Comparison of ENCODE assay signal across 8 cellular contexts in the genomic region with DNA sequence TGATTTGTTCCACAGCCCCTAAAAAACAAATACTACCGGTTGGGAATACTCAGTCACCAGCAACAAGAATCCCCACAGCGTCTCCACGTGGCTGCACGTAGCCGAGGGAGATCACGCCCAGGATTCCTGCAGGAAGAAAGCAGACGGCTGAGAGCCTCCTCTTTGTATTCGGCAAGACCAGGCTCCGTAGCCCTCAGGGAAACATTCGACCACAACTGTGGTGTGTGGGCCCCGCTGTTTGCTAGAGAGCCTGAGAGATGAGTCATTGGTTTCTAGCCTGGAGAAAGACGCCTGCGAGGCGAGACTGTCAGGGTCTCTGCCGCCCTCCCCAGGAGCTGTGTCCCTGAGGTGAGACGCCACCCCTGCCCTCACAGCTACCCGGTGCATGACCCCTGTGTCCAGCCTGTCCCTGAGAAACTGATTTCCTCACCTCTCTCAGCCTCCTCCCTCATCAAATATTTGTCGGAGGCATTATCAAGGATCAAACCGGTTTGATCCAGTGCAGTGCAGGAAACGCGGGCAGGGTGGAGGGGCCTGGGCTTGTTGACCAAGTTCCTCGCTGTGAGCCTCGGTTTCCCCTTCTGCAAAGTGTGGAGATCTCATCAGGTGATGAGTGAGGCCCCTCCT. TPM values are rescaled to one million over a fixed set of nuclear protein-coding genes. Genes with fewer than 3 reads are reported as not detected.
DNase-seq lines count a peak whose midpoint lies in the region; ATAC-seq lines count a peak whose summit lies in the region.

No MANE protein-coding gene starts in this region.

- H3K36me3 Mint-ChIP-seq in T-helper 1 cell treated with Interleukin-12 subunit alpha and Interleukin-12 subunit beta and Interleukin-4 antibody, amounts not matched to agents 30 μg/mL and 1 μg/mL, for 36 hours (ENCODE audit: low read depth) = peaks cover 29% of the 10 kb centered on the region

- no peaks in the 10 kb centered on the region for H3K9me3 Mint-ChIP-seq in T-helper 1 cell treated with Interleukin-12 subunit alpha and Interleukin-12 subunit beta and Interleukin-4 antibody, amounts not matched to agents 30 μg/mL and 1 μg/mL, for 36 hours

- DNase-seq in DMS 273 (lab: John Stamatoyannopoulos, UW; ENCODE audit: unreplicated experiment) = peak; percentile 24
- no peak for DNase-seq in DMS 273 treated with DMSO at 0.1 percent for 48 hours (lab: John Stamatoyannopoulos, UW)
- peak; percentile 67 for DNase-seq in activated naive CD8-positive, alpha-beta T cell treated with anti-CD3 and anti-CD28 coated beads, Interleukin-2, amount 50 U/mL, for 16 hours (ENCODE audit: low read depth, low spot score)
- DNase-seq in iris pigment epithelial cell (ENCODE audit: low read depth) = peak; percentile 97
- peak; percentile 83 for DNase-seq in stimulated activated CD4-positive, alpha-beta T cell treated with anti-CD3 and anti-CD28 coated beads, Interleukin-4, amount 100 ng/mL, for 24 hours
- no peak for DNase-seq in mesenteric fat pad (ENCODE audit: low spot score)

- ATAC-seq in HG03342 (IDR thresholded peaks at IDR 0.05; ENCODE audit: unreplicated experiment) = peak; percentile 84

- peaks cover 59% of the 10 kb centered on the region for H3K4me1 Mint-ChIP-seq in T-helper 1 cell treated with Interleukin-12 subunit alpha and Interleukin-12 subunit beta and Interleukin-4 antibody, amounts not matched to agents 30 μg/mL and 1 μg/mL, for 36 hours (ENCODE audit: low read depth)

- H3K27me3 Mint-ChIP-seq in T-helper 1 cell treated with Interleukin-12 subunit alpha and Interleukin-12 subunit beta and Interleukin-4 antibody, amounts not matched to agents 30 μg/mL and 1 μg/mL, for 36 hours (ENCODE audit: low read depth) = no peaks in the 10 kb centered on the region

- peak overlapping the region; percentile 90 for H3K4me3 Mint-ChIP-seq in T-helper 1 cell treated with Interleukin-12 subunit alpha and Interleukin-12 subunit beta and Interleukin-4 antibody, amounts not matched to agents 30 μg/mL and 1 μg/mL, for 36 hours

- H3K27ac Mint-ChIP-seq in T-helper 1 cell treated with Interleukin-12 subunit alpha and Interleukin-12 subunit beta and Interleukin-4 antibody, amounts not matched to agents 30 μg/mL and 1 μg/mL, for 36 hours = peak overlapping the region; percentile 96

RNA-seq across cellular contexts. Expression of gene S100P, which starts 4.7 kb away (rescaled TPM):
- total RNA-seq in mesenteric fat pad = 16.1 TPM

RNA-seq across cellular contexts. Expression of gene MRFAP1L1, which starts 20.7 kb away (rescaled TPM):
- 34.5 TPM for total RNA-seq in mesenteric fat pad

RNA-seq across cellular contexts. Expression of gene BLOC1S4, which starts 27.0 kb away (rescaled TPM):
- 14.2 TPM for total RNA-seq in mesenteric fat pad

RNA-seq across cellular contexts. Expression of gene MRFAP1, which starts 48.5 kb away (rescaled TPM):
- 234 TPM for total RNA-seq in mesenteric fat pad

Comparison
In these comparisons a context has a peak if more than half of its experiments do, and no peak if none do; other contexts are left out.
1. DNase-seq: peak in DMS 273 (single experiment), activated naive CD8-positive, alpha-beta T cell treated with anti-CD3 and anti-CD28 coated beads, Interleukin-2, amount 50 U/mL, for 16 hours (single experiment), iris pigment epithelial cell (single experiment) and stimulated activated CD4-positive, alpha-beta T cell treated with anti-CD3 and anti-CD28 coated beads, Interleukin-4, amount 100 ng/mL, for 24 hours (single experiment); none in DMS 273 treated with DMSO at 0.1 percent for 48 hours (single experiment) and mesenteric fat pad (single experiment).